Comparison of ENCODE assay signal across 13 cellular contexts in genomic region chr14:51398898-51399297, GRCh38.
DNase-seq lines count a peak whose midpoint lies in the region; TF ChIP-seq lines count a peak whose summit lies in the region.
"Had no signal": no experiment of that assay in that cellular context is flagged by ENCODE, and none has a peak within 500 bp of the region (broad histone marks: within the 10 kb centered on the region; RNA-seq: fewer than 3 reads in every experiment).

No MANE protein-coding gene starts in this region.

- WGBS in ovary, 3 donors: 90 to 92% (median 92%) methylated on average over 4 of the region's 4 CpGs

- no peak for TF ChIP-seq POLR2A in ovary (IDR thresholded peaks at IDR 0.05)

- H3K9me3 ChIP-seq in ovary: no peaks in the 10 kb centered on the region
- H3K9me3 ChIP-seq: BLaER1, uterus had no signal

- H3K27me3 ChIP-seq in brain microvascular endothelial cell (replicated peaks) (no peaks in the 10 kb centered on the region), ovary (no peaks in the 10 kb centered on the region)
- H3K27me3 ChIP-seq: BLaER1, uterus had no signal

- no peaks in the 10 kb centered on the region for H3K36me3 ChIP-seq in brain microvascular endothelial cell (replicated peaks)
- H3K36me3 ChIP-seq in ovary: no peaks in the 10 kb centered on the region
- H3K36me3 ChIP-seq: BLaER1, uterus had no signal

- intact Hi-C loops in ovary (cut with DNase I): no loop called here

- peak; percentile 45 for TF ChIP-seq CTCF in brain microvascular endothelial cell (IDR thresholded peaks at IDR 0.05; ENCODE audit: low read depth, low read length, missing control alignments)
- TF ChIP-seq CTCF in ovary (IDR thresholded peaks at IDR 0.05): no peak

- peaks cover 17% of the 10 kb centered on the region for H3K4me1 ChIP-seq in ovary (ENCODE audit: insufficient read depth)
- H3K4me1 ChIP-seq: BLaER1 had no signal

- H3K4me3 ChIP-seq in brain microvascular endothelial cell (ENCODE audit: low read depth, low read length) (no peak overlapping the region), ovary (no peak overlapping the region)
- H3K4me3 ChIP-seq: BLaER1, K562, uterus had no signal

- in situ Hi-C loops in ACHN (cut with HindIII; ENCODE audit: low pct_ligation_motif_present, low pct_unique_long_range_greater_than_20kb, low sequenced_read_pairs): no loop called here
- in situ Hi-C loops in brain microvascular endothelial cell (cut with HindIII; ENCODE audit: low pct_ligation_motif_present, low sequenced_read_pairs): no loop called here

- no peak for TF ChIP-seq EP300 in ovary (IDR thresholded peaks at IDR 0.05)

- DNase-seq in ACHN (peak; percentile 88), HS-5 (ENCODE audit: low read depth) (peak; percentile 89), brain microvascular endothelial cell (peak; percentile 93), hepatic stellate cell (ENCODE audit: low spot score) (peak; percentile 26), nucleus accumbens (lab: John Stamatoyannopoulos, UW) (no peak), NCI-H1048 (lab: John Stamatoyannopoulos, UW) (no peak), foreskin melanocyte (no peak), ovary (no peak)
- DNase-seq: caudate nucleus, natural killer cell, uterus had no signal

- peak overlapping the region; percentile 98 for H3K27ac ChIP-seq in brain microvascular endothelial cell
- H3K27ac ChIP-seq in ovary: no peak overlapping the region
- H3K27ac ChIP-seq: BLaER1, uterus had no signal

Comparison
In these comparisons a context has a peak if more than half of its experiments do, and no peak if none do; other contexts are left out.
1. DNase-seq: peak in ACHN (single experiment), HS-5 (single experiment), brain microvascular endothelial cell (single experiment) and hepatic stellate cell (single experiment); none in nucleus accumbens (0 of 56), NCI-H1048 (single experiment), foreskin melanocyte (single experiment) and ovary (0 of 5).